ENCODE assay signal across 23 cellular contexts in genomic region chr1:71829346-71829745, GRCh38.
"Had no signal": no experiment of that assay in that cellular context is flagged by ENCODE, and none has a peak within 500 bp of the region (broad histone marks: within the 10 kb centered on the region; RNA-seq: fewer than 3 reads in every experiment).

No MANE protein-coding gene starts in this region.

- H3K27me3 Mint-ChIP-seq: activated B cell treated with CpG ODN at 0.5 μM for 24 hours; activated CD8-positive, alpha-beta memory T cell treated with anti-CD3 and anti-CD28 coated beads, Interleukin-2, amount 10 ng/mL, durations not matched to agents 7 days and 5 days; naive thymus-derived CD4-positive, alpha-beta T cell; stimulated activated memory B cell treated with anti-CD40 and anti-IgM and Interleukin-4, amounts not matched to agents 10 μg/mL and 1 μg/mL and 100 μg/mL, for 72 hours; stimulated activated naive CD8-positive, alpha-beta T cell treated with anti-CD3 and anti-CD28 coated beads, Interleukin-15, amount 100 ng/mL, for 72 hours; type B pancreatic cell had no signal

- H3K4me1 ChIP-seq: gastrocnemius medialis, parathyroid adenoma, uterus had no signal

- H3K9me3 ChIP-seq: gastrocnemius medialis, right atrium auricular region, uterus had no signal

- ATAC-seq: activated CD8-positive, alpha-beta memory T cell treated with anti-CD3 and anti-CD28 coated beads, Interleukin-2, amount 10 ng/mL, durations not matched to agents 7 days and 5 days; activated CD8-positive, alpha-beta T cell treated with anti-CD3 and anti-CD28 coated beads, Interleukin-2, amount 10 ng/mL, durations not matched to agents 7 days and 5 days; activated naive CD4-positive, alpha-beta T cell treated with anti-CD3 and anti-CD28 coated beads, Interleukin-2, amount 50 U/mL, for 72 hours; activated T-cell treated with anti-CD3 and anti-CD28 coated beads, Interleukin-2, amount 50 U/mL, for 72 hours; gastrocnemius medialis; left cardiac atrium; left ventricle myocardium superior; naive thymus-derived CD4-positive, alpha-beta T cell; stimulated activated memory B cell treated with anti-CD40 and anti-IgM and Interleukin-4, amounts not matched to agents 10 μg/mL and 1 μg/mL and 100 μg/mL, for 72 hours; stimulated activated naive CD8-positive, alpha-beta T cell treated with anti-CD3 and anti-CD28 coated beads, Interleukin-15, amount 100 ng/mL, for 72 hours had no signal

- H3K4me2 ChIP-seq: smooth muscle cell had no signal

- H3K36me3 Mint-ChIP-seq: activated CD8-positive, alpha-beta memory T cell treated with anti-CD3 and anti-CD28 coated beads, Interleukin-2, amount 10 ng/mL, durations not matched to agents 7 days and 5 days; activated naive CD4-positive, alpha-beta T cell treated with anti-CD3 and anti-CD28 coated beads, Interleukin-2, amount 50 U/mL, for 72 hours; naive thymus-derived CD4-positive, alpha-beta T cell; stimulated activated memory B cell treated with anti-CD40 and anti-IgM and Interleukin-4, amounts not matched to agents 10 μg/mL and 1 μg/mL and 100 μg/mL, for 72 hours; type B pancreatic cell had no signal

- H3K27me3 ChIP-seq: gastrocnemius medialis, right atrium auricular region, uterus had no signal

- H3K36me3 ChIP-seq: gastrocnemius medialis, right atrium auricular region, uterus had no signal

- DNase-seq: activated B cell treated with CpG ODN at 0.5 μM for 24 hours; activated CD8-positive, alpha-beta memory T cell treated with anti-CD3 and anti-CD28 coated beads, Interleukin-2, amount 10 ng/mL, durations not matched to agents 7 days and 5 days; activated CD8-positive, alpha-beta T cell treated with anti-CD3 and anti-CD28 coated beads, Interleukin-2, amount 10 ng/mL, durations not matched to agents 7 days and 5 days; activated naive CD4-positive, alpha-beta T cell; activated T-cell treated with anti-CD3 and anti-CD28 coated beads, Interleukin-2, amount 50 U/mL, for 72 hours; effector CD8-positive, alpha-beta T cell; erythroblast; gastrocnemius medialis; glutamatergic neuron; left cardiac atrium; left ventricle myocardium superior; naive thymus-derived CD4-positive, alpha-beta T cell; stimulated activated CD4-positive, alpha-beta T cell treated with anti-CD3 and anti-CD28 coated beads, Interleukin-1b, Interleukin-23, amount 100 ng/mL, for 48 hours; stimulated activated CD4-positive, alpha-beta T cell treated with anti-CD3 and anti-CD28 coated beads, Interleukin-4, amount 100 ng/mL, for 4 hours; stimulated activated CD8-positive, alpha-beta memory T cell treated with anti-CD3 and anti-CD28 coated beads, Interleukin-4, amount 100 ng/mL, for 48 hours; stimulated activated naive CD8-positive, alpha-beta T cell treated with anti-CD3 and anti-CD28 coated beads, Interleukin-15, amount 100 ng/mL, for 72 hours; uterus had no signal

- H3K27ac Mint-ChIP-seq: activated B cell treated with CpG ODN at 0.5 μM for 24 hours; activated CD8-positive, alpha-beta memory T cell treated with anti-CD3 and anti-CD28 coated beads, Interleukin-2, amount 10 ng/mL, durations not matched to agents 7 days and 5 days; activated CD8-positive, alpha-beta T cell treated with anti-CD3 and anti-CD28 coated beads, Interleukin-2, amount 10 ng/mL, durations not matched to agents 7 days and 5 days; activated naive CD4-positive, alpha-beta T cell treated with anti-CD3 and anti-CD28 coated beads, Interleukin-2, amount 50 U/mL, for 72 hours; activated T-cell treated with anti-CD3 and anti-CD28 coated beads, Interleukin-2, amount 50 U/mL, for 72 hours; naive thymus-derived CD4-positive, alpha-beta T cell; stimulated activated memory B cell treated with anti-CD40 and anti-IgM and Interleukin-4, amounts not matched to agents 10 μg/mL and 1 μg/mL and 100 μg/mL, for 72 hours; stimulated activated naive CD8-positive, alpha-beta T cell treated with anti-CD3 and anti-CD28 coated beads, Interleukin-15, amount 100 ng/mL, for 72 hours; type B pancreatic cell had no signal

- H2AFZ ChIP-seq: parathyroid adenoma had no signal

- H3K79me2 ChIP-seq: parathyroid adenoma had no signal

- H3K4me3 ChIP-seq: gastrocnemius medialis, right atrium auricular region, smooth muscle cell, uterus had no signal

- H3K4me1 Mint-ChIP-seq: activated B cell treated with CpG ODN at 0.5 μM for 24 hours; activated CD8-positive, alpha-beta memory T cell treated with anti-CD3 and anti-CD28 coated beads, Interleukin-2, amount 10 ng/mL, durations not matched to agents 7 days and 5 days; naive thymus-derived CD4-positive, alpha-beta T cell; stimulated activated memory B cell treated with anti-CD40 and anti-IgM and Interleukin-4, amounts not matched to agents 10 μg/mL and 1 μg/mL and 100 μg/mL, for 72 hours; stimulated activated naive CD8-positive, alpha-beta T cell treated with anti-CD3 and anti-CD28 coated beads, Interleukin-15, amount 100 ng/mL, for 72 hours had no signal

- H3K9ac ChIP-seq: parathyroid adenoma had no signal

- H3K4me3 Mint-ChIP-seq: activated B cell treated with CpG ODN at 0.5 μM for 24 hours; activated CD8-positive, alpha-beta memory T cell treated with anti-CD3 and anti-CD28 coated beads, Interleukin-2, amount 10 ng/mL, durations not matched to agents 7 days and 5 days; activated CD8-positive, alpha-beta T cell treated with anti-CD3 and anti-CD28 coated beads, Interleukin-2, amount 10 ng/mL, durations not matched to agents 7 days and 5 days; activated T-cell treated with anti-CD3 and anti-CD28 coated beads, Interleukin-2, amount 50 U/mL, for 72 hours; naive thymus-derived CD4-positive, alpha-beta T cell; stimulated activated memory B cell treated with anti-CD40 and anti-IgM and Interleukin-4, amounts not matched to agents 10 μg/mL and 1 μg/mL and 100 μg/mL, for 72 hours; stimulated activated naive CD8-positive, alpha-beta T cell treated with anti-CD3 and anti-CD28 coated beads, Interleukin-15, amount 100 ng/mL, for 72 hours; type B pancreatic cell had no signal

- H3K27ac ChIP-seq: gastrocnemius medialis, parathyroid adenoma, right atrium auricular region, uterus had no signal

- H3K9me3 Mint-ChIP-seq: stimulated activated naive CD8-positive, alpha-beta T cell treated with anti-CD3 and anti-CD28 coated beads, Interleukin-15, amount 100 ng/mL, for 72 hours; type B pancreatic cell had no signal
